ENCODE assay signal across 11 cellular contexts in genomic region chr7:108660465-108660864, GRCh38.
A peak's percentile ranks its signal among the peaks of the same experiment; 100 is the strongest.
DNase-seq lines count a peak whose midpoint lies in the region; TF ChIP-seq lines count a peak whose summit lies in the region.
"Had no signal": no experiment of that assay in that cellular context is flagged by ENCODE, and none has a peak within 500 bp of the region (broad histone marks: within the 10 kb centered on the region; RNA-seq: fewer than 3 reads in every experiment).

No MANE protein-coding gene starts in this region.

- H2BK5ac ChIP-seq in trophoblast cell (ENCODE audit: low read depth, low read length, poor library complexity): no peak overlapping the region

- no peak overlapping the region for H4K8ac ChIP-seq in trophoblast cell (ENCODE audit: low read depth, low read length)

- no peaks in the 10 kb centered on the region for H3K9me3 Mint-ChIP-seq in HFFc6

- CTCF ChIA-PET in AG04449 (lab: Yijun Ruan, JAX): no interaction called here

- no peak overlapping the region for H4K91ac ChIP-seq in trophoblast cell (ENCODE audit: low read depth, low read length)

- H3K4ac ChIP-seq in trophoblast cell (ENCODE audit: low read depth, low read length): no peak overlapping the region

- H3K27ac Mint-ChIP-seq in HFFc6: no peak overlapping the region

- peak; percentile 9 for TF ChIP-seq CTCF in AG04449 (IDR thresholded peaks at IDR 0.05; ENCODE audit: insufficient read depth, low read length, missing control alignments)
- TF ChIP-seq CTCF in HFFc6 (IDR thresholded peaks at IDR 0.05): peak; percentile 58
- no peak for TF ChIP-seq CTCF in tibial nerve (IDR thresholded peaks at IDR 0.05)

- H3K4me3 ChIP-seq in AG04449 (ENCODE audit: low read depth, low read length) (no peak overlapping the region), trophoblast cell (ENCODE audit: low read depth, low read length) (no peak overlapping the region), tibial nerve (no peak overlapping the region)

- no CpG with 5 or more reads among the region's 3 CpGs for WGBS in trophoblast cell (ENCODE audit: extremely low coverage, insufficient coverage, insufficient read length)
- 36 to 39% methylated on average over 3 of the region's 3 CpGs for WGBS in tibial nerve, 2 donors

- H3K36me3 ChIP-seq in trophoblast cell (ENCODE audit: control insufficient read depth in 1 of 2, insufficient read depth in 2 of 2, low read length in 2 of 2) (no peaks in the 10 kb centered on the region), tibial nerve (no peaks in the 10 kb centered on the region)

- H3K18ac ChIP-seq in trophoblast cell (ENCODE audit: low read length): no peak overlapping the region

- H2AK5ac ChIP-seq in trophoblast cell (ENCODE audit: low read length): no peak overlapping the region

- H3K4me1 ChIP-seq in trophoblast cell (ENCODE audit: control insufficient read depth in 1 of 2, insufficient read depth in 2 of 2, low read length in 2 of 2) (no peaks in the 10 kb centered on the region), tibial nerve (no peaks in the 10 kb centered on the region)

- H3K14ac ChIP-seq in trophoblast cell (ENCODE audit: low read length): no peak overlapping the region

- H3K9ac ChIP-seq in trophoblast cell (ENCODE audit: low read length): no peak overlapping the region

- no peak for TF ChIP-seq POLR2A in tibial nerve (IDR thresholded peaks at IDR 0.05)

- no peak overlapping the region for H3K27ac ChIP-seq in trophoblast cell (ENCODE audit: low read depth, low read length)
- no peak overlapping the region for H3K27ac ChIP-seq in tibial nerve

- no peaks in the 10 kb centered on the region for H3K79me2 ChIP-seq in trophoblast cell (ENCODE audit: control insufficient read depth, insufficient read depth, low read length, poor library complexity)

- no peak overlapping the region for H2BK12ac ChIP-seq in trophoblast cell (ENCODE audit: low read length)

- no peak overlapping the region for H3K4me2 ChIP-seq in trophoblast cell (ENCODE audit: low read length)

- TF ChIP-seq EP300 in tibial nerve (IDR thresholded peaks at IDR 0.05): no peak

- H4K12ac ChIP-seq in trophoblast cell (ENCODE audit: low read depth, low read length): no peak overlapping the region

- no peaks in the 10 kb centered on the region for H3K4me1 Mint-ChIP-seq in HFFc6 (ENCODE audit: low read depth)

- no peaks in the 10 kb centered on the region for H3K79me1 ChIP-seq in trophoblast cell (ENCODE audit: low read length)

- no peak for DNase-seq in AG04449 (ENCODE audit: low read depth, low spot score)
- DNase-seq in HFFc6: no peak
- DNase-seq in SK-N-DZ (ENCODE audit: low spot score): peak; percentile 35
- peak; percentile 36 for DNase-seq in iPS-NIHi11 (ENCODE audit: low spot score)
- no peak for DNase-seq in trophoblast cell
- no peak for DNase-seq in NCI-H2196 (lab: John Stamatoyannopoulos, UW; ENCODE audit: unreplicated experiment)
- no peak for DNase-seq in tibial nerve (ENCODE audit: low spot score in 2 of 2)
- DNase-seq in NCI-H345 (lab: John Stamatoyannopoulos, UW): no peak
- DNase-seq: activated CD4-positive, alpha-beta T cell treated with anti-CD3 and anti-CD28 coated beads, Interleukin-2, amount 50 U/mL, for 48 hours; cerebellar nuclear complex; RPMI8226 had no signal

- H2BK120ac ChIP-seq in trophoblast cell (ENCODE audit: insufficient read depth, low read length, poor library complexity): no peak overlapping the region

- no peak overlapping the region for H3K4me3 Mint-ChIP-seq in HFFc6

- H3K23ac ChIP-seq in trophoblast cell (ENCODE audit: low read length): no peak overlapping the region

- no peaks in the 10 kb centered on the region for H3K36me3 Mint-ChIP-seq in HFFc6 (ENCODE audit: low read depth)

- no peak overlapping the region for H2AFZ ChIP-seq in trophoblast cell (ENCODE audit: insufficient read depth, low read length, poor library complexity)

- H3K27me3 Mint-ChIP-seq in HFFc6 (ENCODE audit: insufficient read depth): no peaks in the 10 kb centered on the region

- H3K9me3 ChIP-seq in trophoblast cell (ENCODE audit: insufficient read depth, low read depth, low read length): no peaks in the 10 kb centered on the region
- no peaks in the 10 kb centered on the region for H3K9me3 ChIP-seq in tibial nerve

- no peaks in the 10 kb centered on the region for H3K27me3 ChIP-seq in trophoblast cell (ENCODE audit: insufficient read depth, low read length)
- no peaks in the 10 kb centered on the region for H3K27me3 ChIP-seq in tibial nerve

- POLR2A ChIA-PET in AG04449 (lab: Yijun Ruan, JAX): no interaction called here

Comparison
In these comparisons a context has a peak if more than half of its experiments do, and no peak if none do; other contexts are left out.
1. DNase-seq: peak in SK-N-DZ (single experiment) and iPS-NIHi11 (single experiment); none in AG04449 (single experiment), HFFc6 (single experiment), trophoblast cell (0 of 2), NCI-H2196 (single experiment), tibial nerve (0 of 2) and NCI-H345 (single experiment).
2. CTCF ChIP-seq: peak in AG04449 (single experiment) and HFFc6 (single experiment); none in tibial nerve (0 of 5).